Comparison of ENCODE assay signal across 15 cellular contexts in genomic region chr9:78006734-78007133, GRCh38. TPM values are rescaled to one million over a fixed set of nuclear protein-coding genes. Genes with fewer than 3 reads are reported as not detected.
DNase-seq lines count a peak whose midpoint lies in the region; ATAC-seq and TF ChIP-seq lines count a peak whose summit lies in the region.
"Had no signal": no experiment of that assay in that cellular context is flagged by ENCODE, and none has a peak within 500 bp of the region (broad histone marks: within the 10 kb centered on the region; RNA-seq: fewer than 3 reads in every experiment).

No MANE protein-coding gene starts in this region.

- H3K27ac ChIP-seq in KOPT-K1 (ENCODE audit: low read depth, low read length, poor library complexity, severe bottlenecking) (peak overlapping the region; percentile 14), lower lobe of right lung (no peak overlapping the region), sigmoid colon (peak overlapping the region in 2 of 4 donors; percentile 39 to 44)
- H3K27ac ChIP-seq: BLaER1 had no signal

- 67 to 72% methylated on average over 1 of the region's 1 CpG for WGBS in sigmoid colon, 2 donors

- H3K36me3 ChIP-seq in KOPT-K1 (ENCODE audit: insufficient read depth, low read length) = peaks cover 8% of the 10 kb centered on the region
- no peaks in the 10 kb centered on the region for H3K36me3 ChIP-seq in adipocyte (ENCODE audit: control insufficient read depth, insufficient read depth, low read length, severe bottlenecking)
- H3K36me3 ChIP-seq in lower lobe of right lung = no peaks in the 10 kb centered on the region
- H3K36me3 ChIP-seq in sigmoid colon = no peaks in the 10 kb centered on the region
- no peaks in the 10 kb centered on the region for H3K36me3 ChIP-seq in mucosa of descending colon (ENCODE audit: low read depth)
- H3K36me3 ChIP-seq: BLaER1 had no signal

- H3K4me1 ChIP-seq in adipocyte (ENCODE audit: control insufficient read depth, insufficient read depth, low read length) = peaks cover 69% of the 10 kb centered on the region
- H3K4me1 ChIP-seq in lower lobe of right lung = peaks cover 85% of the 10 kb centered on the region
- peaks cover 0 to 93% (median 76%) of the 10 kb centered on the region in 4 donors for H3K4me1 ChIP-seq in sigmoid colon
- peaks cover 42% of the 10 kb centered on the region for H3K4me1 ChIP-seq in mucosa of descending colon (ENCODE audit: low read depth)

- H3K9me3 ChIP-seq in KOPT-K1 (ENCODE audit: insufficient read depth, low read length, poor library complexity, severe bottlenecking) (no peaks in the 10 kb centered on the region), adipocyte (ENCODE audit: control insufficient read depth, low read length) (no peaks in the 10 kb centered on the region), lower lobe of right lung (no peaks in the 10 kb centered on the region), sigmoid colon (no peaks in the 10 kb centered on the region), mucosa of descending colon (no peaks in the 10 kb centered on the region)
- H3K9me3 ChIP-seq: BLaER1 had no signal

- TF ChIP-seq CTCF in lower lobe of right lung (IDR thresholded peaks at IDR 0.05) (no peak), sigmoid colon (IDR thresholded peaks at IDR 0.05) (no peak), mucosa of descending colon (IDR thresholded peaks at IDR 0.05) (no peak)

- H3K4me3 ChIP-seq in adipocyte (ENCODE audit: low read length) (peak overlapping the region; percentile 31), lower lobe of right lung (no peak overlapping the region), sigmoid colon (no peak overlapping the region), mucosa of descending colon (no peak overlapping the region)
- H3K4me3 ChIP-seq: BLaER1 had no signal

- intact Hi-C loops in lower lobe of right lung (cut with DNase I) (no loop called here), sigmoid colon (cut with DNase I) (no loop called here), mucosa of descending colon (cut with DNase I, micrococcal nuclease) (no loop called here)

- H3K27me3 ChIP-seq in adipocyte (replicated peaks; ENCODE audit: control insufficient read depth, insufficient read depth, low read length) (no peaks in the 10 kb centered on the region), lower lobe of right lung (ENCODE audit: low read depth) (no peaks in the 10 kb centered on the region), sigmoid colon (no peaks in the 10 kb centered on the region)
- H3K27me3 ChIP-seq: BLaER1 had no signal

- ATAC-seq in lower lobe of right lung (peak; percentile 30 to 40), mucosa of descending colon (no peak)

- TF ChIP-seq EP300 in sigmoid colon (IDR thresholded peaks at IDR 0.05) = no peak

- DNase-seq in adipocyte (ENCODE audit: low read depth) (no peak), fibroblast of peridontal ligament (ENCODE audit: extremely low read depth) (peak; percentile 56), lower lobe of right lung (no peak), amygdala (lab: John Stamatoyannopoulos, UW) (no peak), sigmoid colon (no peak), mucosa of descending colon (no peak), NCI-H2227 treated with DMSO at 0.1 percent for 48 hours (lab: John Stamatoyannopoulos, UW) (no peak)
- DNase-seq: HCEC 1CT, Kasumi-1, NCI-H1436, NCI-H2029 treated with DMSO at 0.1 percent for 48 hours, NCI-H524, SIG-M5 had no signal

- no peak for TF ChIP-seq POLR2A in sigmoid colon (IDR thresholded peaks at IDR 0.05)

- H3K9ac ChIP-seq in adipocyte (ENCODE audit: low read length) = peak overlapping the region; percentile 22
- H3K9ac ChIP-seq: BLaER1 had no signal

RNA-seq across cellular contexts. Expression of gene GNAQ, which starts 24.9 kb away (rescaled TPM):
- total RNA-seq in lower lobe of right lung (130 TPM), sigmoid colon (10 to 100 TPM; 49.5 to 79.2 (median 59.0) TPM), mucosa of descending colon (100 to 1,000 TPM in 2 of 3 donors, 10 to 100 TPM in 1; 95.9 to 115 (median 104) TPM)
- 10 to 100 TPM; 21.6 to 25.9 (median 25.2) TPM for polyA plus RNA-seq in sigmoid colon
